Comparison of ENCODE assay signal across 1 cellular context in genomic region chr5:137207023-137207760, GRCh38.
TF ChIP-seq lines count a peak whose summit lies in the region.

No MANE protein-coding gene starts in this region.

TF ChIP-seq in H1, 55 proteins besides CTCF, POLR2A, EP300 and RAD21 (continued from another document):
- no peak for TF ChIP-seq CHD7 (IDR thresholded peaks at IDR 0.05; ENCODE audit: insufficient replicate concordance, low read length)
- no peak for TF ChIP-seq CTBP2 (IDR thresholded peaks at IDR 0.05; ENCODE audit: borderline replicate concordance, insufficient read depth, insufficient read length, low read length)
- TF ChIP-seq, protein P1, sequence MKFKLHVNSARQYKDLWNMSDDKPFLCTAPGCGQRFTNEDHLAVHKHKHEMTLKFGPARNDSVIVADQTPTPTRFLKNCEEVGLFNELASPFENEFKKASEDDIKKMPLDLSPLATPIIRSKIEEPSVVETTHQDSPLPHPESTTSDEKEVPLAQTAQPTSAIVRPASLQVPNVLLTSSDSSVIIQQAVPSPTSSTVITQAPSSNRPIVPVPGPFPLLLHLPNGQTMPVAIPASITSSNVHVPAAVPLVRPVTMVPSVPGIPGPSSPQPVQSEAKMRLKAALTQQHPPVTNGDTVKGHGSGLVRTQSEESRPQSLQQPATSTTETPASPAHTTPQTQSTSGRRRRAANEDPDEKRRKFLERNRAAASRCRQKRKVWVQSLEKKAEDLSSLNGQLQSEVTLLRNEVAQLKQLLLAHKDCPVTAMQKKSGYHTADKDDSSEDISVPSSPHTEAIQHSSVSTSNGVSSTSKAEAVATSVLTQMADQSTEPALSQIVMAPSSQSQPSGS (IDR thresholded peaks at IDR 0.05; ENCODE audit: low read length), result no peak
